In the genomic region with DNA sequence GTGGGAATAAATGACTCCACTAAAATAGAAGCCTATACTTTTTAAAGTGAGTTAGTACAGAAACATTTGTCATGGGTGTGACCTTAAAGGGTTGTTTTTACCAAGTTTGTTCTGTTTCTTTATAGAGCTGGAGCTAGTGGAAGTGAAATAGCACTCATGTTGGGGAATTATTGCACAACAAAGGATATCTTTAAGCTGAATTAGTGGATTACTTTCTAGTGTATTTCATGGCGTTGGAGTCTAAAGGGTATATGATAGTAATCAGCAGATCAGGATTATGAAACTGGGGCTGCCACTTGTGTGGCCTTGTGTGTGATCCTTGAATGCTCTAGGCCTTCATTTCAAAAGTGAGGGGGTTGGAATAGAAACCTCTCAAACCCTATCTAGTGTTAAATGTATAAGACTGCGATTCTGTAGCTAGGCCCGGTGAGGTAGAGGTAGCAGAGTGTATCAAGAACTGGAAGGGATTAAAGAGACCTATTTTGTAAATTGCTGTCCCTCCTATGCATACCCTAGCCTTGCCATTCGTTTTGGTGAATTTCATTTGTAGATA, we compare ENCODE assay signal across 1 cellular context.
TF ChIP-seq lines count a peak whose summit lies in the region.

No MANE protein-coding gene starts in this region.

TF ChIP-seq in HepG2, 621 proteins besides CTCF, POLR2A, EP300 and RAD21 (continued from another document):
- TF ChIP-seq, protein P1, sequence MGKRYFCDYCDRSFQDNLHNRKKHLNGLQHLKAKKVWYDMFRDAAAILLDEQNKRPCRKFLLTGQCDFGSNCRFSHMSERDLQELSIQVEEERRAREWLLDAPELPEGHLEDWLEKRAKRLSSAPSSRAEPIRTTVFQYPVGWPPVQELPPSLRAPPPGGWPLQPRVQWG (CRISPR knock-in tag; IDR thresholded peaks at IDR 0.05; ENCODE audit: borderline replicate concordance, low read depth): no peak
- TF ChIP-seq LCORL (IDR thresholded peaks at IDR 0.05) (no peak), LCORL (CRISPR knock-in tag; IDR thresholded peaks at IDR 0.05) (no peak), ZNF720 (CRISPR knock-in tag; IDR thresholded peaks at IDR 0.05) (no peak), NCOR1 (IDR thresholded peaks at IDR 0.05; ENCODE audit: borderline replicate concordance, low read length) (peak; percentile 36; the same call in 1 of the 2 replicates), ZNF260 (CRISPR knock-in tag; IDR thresholded peaks at IDR 0.05; ENCODE audit: borderline replicate concordance, low read depth) (no peak), MED1 (CRISPR knock-in tag; IDR thresholded peaks at IDR 0.05) (0 out of 2 replicates have a peak, but pooled peaks have one; percentile 15), TBX3 (IDR thresholded peaks at IDR 0.05; ENCODE audit: borderline replicate concordance) (no peak), GPN1 (CRISPR knock-in tag; IDR thresholded peaks at IDR 0.05; ENCODE audit: borderline replicate concordance) (no peak), ZNF782 (CRISPR knock-in tag; IDR thresholded peaks at IDR 0.05; ENCODE audit: borderline replicate concordance) (no peak), SOX6 (IDR thresholded peaks at IDR 0.05) (no peak), SOX6 (CRISPR knock-in tag; IDR thresholded peaks at IDR 0.05) (peak; percentile 22; the same call in 1 of the 2 replicates), GATAD2A (CRISPR knock-in tag; IDR thresholded peaks at IDR 0.05) (peak; percentile 33; the same call in 1 of the 2 replicates), RFXANK (CRISPR knock-in tag; IDR thresholded peaks at IDR 0.05) (no peak), CENPX (CRISPR knock-in tag; IDR thresholded peaks at IDR 0.05) (no peak), ZNF24 (IDR thresholded peaks at IDR 0.05) (no peak), ZNF619 (CRISPR knock-in tag; IDR thresholded peaks at IDR 0.05) (no peak), SOX13 (IDR thresholded peaks at IDR 0.05) (no peak), SOX13 (CRISPR knock-in tag; conservative IDR thresholded peaks at IDR 0.05 in 1 of 2, IDR thresholded peaks at IDR 0.05 in 1 of 2) (peak in 1 of 2 experiments; percentile 40; a peak in 1 of 4 replicates), NR3C1 (CRISPR knock-in tag; IDR thresholded peaks at IDR 0.05) (no peak), RXRB (CRISPR knock-in tag; IDR thresholded peaks at IDR 0.05; ENCODE audit: borderline replicate concordance) (peak; percentile 13; the same call in 1 of the 2 replicates), ZNF615 (CRISPR knock-in tag; IDR thresholded peaks at IDR 0.05; ENCODE audit: borderline replicate concordance) (no peak), ZNF460 (CRISPR knock-in tag; IDR thresholded peaks at IDR 0.05; ENCODE audit: borderline replicate concordance) (no peak), ZNF572 (CRISPR knock-in tag; IDR thresholded peaks at IDR 0.05) (no peak)
- TF ChIP-seq, protein P2, sequence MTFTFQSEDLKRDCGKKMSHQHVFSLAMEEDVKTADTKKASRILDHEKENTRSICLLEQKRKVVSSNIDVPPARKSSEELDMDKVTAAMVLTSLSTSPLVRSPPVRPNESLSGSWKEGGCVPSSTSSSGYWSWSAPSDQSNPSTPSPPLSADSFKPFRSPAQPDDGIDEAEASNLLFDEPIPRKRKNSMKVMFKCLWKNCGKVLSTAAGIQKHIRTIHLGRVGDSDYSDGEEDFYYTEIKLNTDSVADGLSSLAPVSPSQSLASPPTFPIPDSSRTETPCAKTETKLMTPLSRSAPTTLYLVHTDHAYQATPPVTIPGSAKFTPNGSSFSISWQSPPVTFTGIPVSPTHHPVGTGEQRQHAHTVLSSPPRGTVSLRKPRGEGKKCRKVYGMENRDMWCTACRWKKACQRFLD (CRISPR knock-in tag; IDR thresholded peaks at IDR 0.05; ENCODE audit: borderline replicate concordance): no peak
- TF ChIP-seq, protein P3, sequence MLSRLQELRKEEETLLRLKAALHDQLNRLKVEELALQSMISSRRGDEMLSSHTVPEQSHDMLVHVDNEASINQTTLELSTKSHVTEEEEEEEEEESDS (CRISPR knock-in tag; IDR thresholded peaks at IDR 0.05; ENCODE audit: borderline replicate concordance): no peak
- TF ChIP-seq, protein P4, sequence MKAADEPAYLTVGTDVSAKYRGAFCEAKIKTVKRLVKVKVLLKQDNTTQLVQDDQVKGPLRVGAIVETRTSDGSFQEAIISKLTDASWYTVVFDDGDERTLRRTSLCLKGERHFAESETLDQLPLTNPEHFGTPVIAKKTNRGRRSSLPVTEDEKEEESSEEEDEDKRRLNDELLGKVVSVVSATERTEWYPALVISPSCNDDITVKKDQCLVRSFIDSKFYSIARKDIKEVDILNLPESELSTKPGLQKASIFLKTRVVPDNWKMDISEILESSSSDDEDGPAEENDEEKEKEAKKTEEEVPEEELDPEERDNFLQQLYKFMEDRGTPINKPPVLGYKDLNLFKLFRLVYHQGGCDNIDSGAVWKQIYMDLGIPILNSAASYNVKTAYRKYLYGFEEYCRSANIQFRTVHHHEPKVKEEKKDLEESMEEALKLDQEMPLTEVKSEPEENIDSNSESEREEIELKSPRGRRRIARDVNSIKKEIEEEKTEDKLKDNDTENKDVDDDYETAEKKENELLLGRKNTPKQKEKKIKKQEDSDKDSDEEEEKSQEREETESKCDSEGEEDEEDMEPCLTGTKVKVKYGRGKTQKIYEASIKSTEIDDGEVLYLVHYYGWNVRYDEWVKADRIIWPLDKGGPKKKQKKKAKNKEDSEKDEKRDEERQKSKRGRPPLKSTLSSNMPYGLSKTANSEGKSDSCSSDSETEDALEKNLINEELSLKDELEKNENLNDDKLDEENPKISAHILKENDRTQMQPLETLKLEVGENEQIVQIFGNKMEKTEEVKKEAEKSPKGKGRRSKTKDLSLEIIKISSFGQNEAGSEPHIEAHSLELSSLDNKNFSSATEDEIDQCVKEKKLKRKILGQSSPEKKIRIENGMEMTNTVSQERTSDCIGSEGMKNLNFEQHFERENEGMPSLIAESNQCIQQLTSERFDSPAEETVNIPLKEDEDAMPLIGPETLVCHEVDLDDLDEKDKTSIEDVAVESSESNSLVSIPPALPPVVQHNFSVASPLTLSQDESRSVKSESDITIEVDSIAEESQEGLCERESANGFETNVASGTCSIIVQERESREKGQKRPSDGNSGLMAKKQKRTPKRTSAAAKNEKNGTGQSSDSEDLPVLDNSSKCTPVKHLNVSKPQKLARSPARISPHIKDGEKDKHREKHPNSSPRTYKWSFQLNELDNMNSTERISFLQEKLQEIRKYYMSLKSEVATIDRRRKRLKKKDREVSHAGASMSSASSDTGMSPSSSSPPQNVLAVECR (CRISPR knock-in tag; IDR thresholded peaks at IDR 0.05; ENCODE audit: borderline replicate concordance): no peak
- TF ChIP-seq, protein P5, sequence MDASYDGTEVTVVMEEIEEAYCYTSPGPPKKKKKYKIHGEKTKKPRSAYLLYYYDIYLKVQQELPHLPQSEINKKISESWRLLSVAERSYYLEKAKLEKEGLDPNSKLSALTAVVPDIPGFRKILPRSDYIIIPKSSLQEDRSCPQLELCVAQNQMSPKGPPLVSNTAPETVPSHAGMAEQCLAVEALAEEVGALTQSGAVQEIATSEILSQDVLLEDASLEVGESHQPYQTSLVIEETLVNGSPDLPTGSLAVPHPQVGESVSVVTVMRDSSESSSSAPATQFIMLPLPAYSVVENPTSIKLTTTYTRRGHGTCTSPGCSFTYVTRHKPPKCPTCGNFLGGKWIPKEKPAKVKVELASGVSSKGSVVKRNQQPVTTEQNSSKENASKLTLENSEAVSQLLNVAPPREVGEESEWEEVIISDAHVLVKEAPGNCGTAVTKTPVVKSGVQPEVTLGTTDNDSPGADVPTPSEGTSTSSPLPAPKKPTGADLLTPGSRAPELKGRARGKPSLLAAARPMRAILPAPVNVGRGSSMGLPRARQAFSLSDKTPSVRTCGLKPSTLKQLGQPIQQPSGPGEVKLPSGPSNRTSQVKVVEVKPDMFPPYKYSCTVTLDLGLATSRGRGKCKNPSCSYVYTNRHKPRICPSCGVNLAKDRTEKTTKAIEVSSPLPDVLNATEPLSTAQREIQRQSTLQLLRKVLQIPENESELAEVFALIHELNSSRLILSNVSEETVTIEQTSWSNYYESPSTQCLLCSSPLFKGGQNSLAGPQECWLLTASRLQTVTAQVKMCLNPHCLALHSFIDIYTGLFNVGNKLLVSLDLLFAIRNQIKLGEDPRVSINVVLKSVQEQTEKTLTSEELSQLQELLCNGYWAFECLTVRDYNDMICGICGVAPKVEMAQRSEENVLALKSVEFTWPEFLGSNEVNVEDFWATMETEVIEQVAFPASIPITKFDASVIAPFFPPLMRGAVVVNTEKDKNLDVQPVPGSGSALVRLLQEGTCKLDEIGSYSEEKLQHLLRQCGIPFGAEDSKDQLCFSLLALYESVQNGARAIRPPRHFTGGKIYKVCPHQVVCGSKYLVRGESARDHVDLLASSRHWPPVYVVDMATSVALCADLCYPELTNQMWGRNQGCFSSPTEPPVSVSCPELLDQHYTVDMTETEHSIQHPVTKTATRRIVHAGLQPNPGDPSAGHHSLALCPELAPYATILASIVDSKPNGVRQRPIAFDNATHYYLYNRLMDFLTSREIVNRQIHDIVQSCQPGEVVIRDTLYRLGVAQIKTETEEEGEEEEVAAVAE (CRISPR knock-in tag; IDR thresholded peaks at IDR 0.05; ENCODE audit: borderline replicate concordance): no peak
- TF ChIP-seq, protein P6, sequence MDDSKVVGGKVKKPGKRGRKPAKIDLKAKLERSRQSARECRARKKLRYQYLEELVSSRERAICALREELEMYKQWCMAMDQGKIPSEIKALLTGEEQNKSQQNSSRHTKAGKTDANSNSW (CRISPR knock-in tag; IDR thresholded peaks at IDR 0.05; ENCODE audit: borderline replicate concordance): no peak
- TF ChIP-seq, protein P7, sequence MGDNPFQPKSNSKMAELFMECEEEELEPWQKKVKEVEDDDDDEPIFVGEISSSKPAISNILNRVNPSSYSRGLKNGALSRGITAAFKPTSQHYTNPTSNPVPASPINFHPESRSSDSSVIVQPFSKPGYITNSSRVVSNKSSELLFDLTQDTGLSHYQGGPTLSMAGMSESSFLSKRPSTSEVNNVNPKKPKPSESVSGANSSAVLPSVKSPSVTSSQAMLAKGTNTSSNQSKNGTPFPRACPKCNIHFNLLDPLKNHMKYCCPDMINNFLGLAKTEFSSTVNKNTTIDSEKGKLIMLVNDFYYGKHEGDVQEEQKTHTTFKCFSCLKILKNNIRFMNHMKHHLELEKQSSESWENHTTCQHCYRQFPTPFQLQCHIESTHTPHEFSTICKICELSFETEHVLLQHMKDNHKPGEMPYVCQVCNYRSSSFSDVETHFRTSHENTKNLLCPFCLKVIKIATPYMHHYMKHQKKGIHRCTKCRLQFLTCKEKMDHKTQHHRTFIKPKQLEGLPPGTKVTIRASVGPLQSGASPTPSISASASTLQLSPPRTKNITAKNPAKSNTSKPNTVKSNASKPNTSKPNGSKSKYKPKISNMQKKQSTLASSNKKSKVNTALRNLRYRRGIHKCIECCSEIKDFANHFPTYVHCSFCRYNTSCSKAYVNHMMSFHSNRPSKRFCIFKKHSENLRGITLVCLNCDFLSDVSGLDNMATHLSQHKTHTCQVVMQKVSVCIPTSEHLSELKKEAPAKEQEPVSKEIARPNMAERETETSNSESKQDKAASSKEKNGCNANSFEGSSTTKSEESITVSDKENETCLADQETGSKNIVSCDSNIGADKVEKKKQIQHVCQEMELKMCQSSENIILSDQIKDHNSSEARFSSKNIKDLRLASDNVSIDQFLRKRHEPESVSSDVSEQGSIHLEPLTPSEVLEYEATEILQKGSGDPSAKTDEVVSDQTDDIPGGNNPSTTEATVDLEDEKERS (CRISPR knock-in tag; IDR thresholded peaks at IDR 0.05): no peak
- TF ChIP-seq, protein P8, sequence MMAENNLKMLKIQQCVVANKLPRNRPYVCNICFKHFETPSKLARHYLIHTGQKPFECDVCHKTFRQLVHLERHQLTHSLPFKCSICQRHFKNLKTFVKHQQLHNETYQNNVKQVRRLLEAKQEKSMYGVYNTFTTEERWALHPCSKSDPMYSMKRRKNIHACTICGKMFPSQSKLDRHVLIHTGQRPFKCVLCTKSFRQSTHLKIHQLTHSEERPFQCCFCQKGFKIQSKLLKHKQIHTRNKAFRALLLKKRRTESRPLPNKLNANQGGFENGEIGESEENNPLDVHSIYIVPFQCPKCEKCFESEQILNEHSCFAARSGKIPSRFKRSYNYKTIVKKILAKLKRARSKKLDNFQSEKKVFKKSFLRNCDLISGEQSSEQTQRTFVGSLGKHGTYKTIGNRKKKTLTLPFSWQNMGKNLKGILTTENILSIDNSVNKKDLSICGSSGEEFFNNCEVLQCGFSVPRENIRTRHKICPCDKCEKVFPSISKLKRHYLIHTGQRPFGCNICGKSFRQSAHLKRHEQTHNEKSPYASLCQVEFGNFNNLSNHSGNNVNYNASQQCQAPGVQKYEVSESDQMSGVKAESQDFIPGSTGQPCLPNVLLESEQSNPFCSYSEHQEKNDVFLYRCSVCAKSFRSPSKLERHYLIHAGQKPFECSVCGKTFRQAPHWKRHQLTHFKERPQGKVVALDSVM (CRISPR knock-in tag; IDR thresholded peaks at IDR 0.05): no peak
